Comparison of ENCODE assay signal across 10 cellular contexts in genomic region chr10:119237722-119238436, GRCh38. TPM values are rescaled to one million over a fixed set of nuclear protein-coding genes. Genes with fewer than 3 reads are reported as not detected.
A peak's percentile ranks its signal among the peaks of the same experiment; 100 is the strongest.
DNase-seq lines count a peak whose midpoint lies in the region; ATAC-seq and TF ChIP-seq lines count a peak whose summit lies in the region.
"Had no signal": no experiment of that assay in that cellular context is flagged by ENCODE, and none has a peak within 500 bp of the region (broad histone marks: within the 10 kb centered on the region; RNA-seq: fewer than 3 reads in every experiment).

No MANE protein-coding gene starts in this region.

- no peak for DNase-seq in activated CD8-positive, alpha-beta memory T cell treated with anti-CD3 and anti-CD28 coated beads, Interleukin-2, amount 10 ng/mL, durations not matched to agents 7 days and 5 days
- no peak for DNase-seq in activated CD8-positive, alpha-beta memory T cell treated with anti-CD3 and anti-CD28 coated beads for 24 hours
- DNase-seq in activated naive CD8-positive, alpha-beta T cell treated with anti-CD3 and anti-CD28 coated beads for 36 hours: no peak
- DNase-seq in lung microvascular endothelial cell (ENCODE audit: low read depth in 2 of 2) (peak; percentile 66 to 76), thoracic aorta (ENCODE audit: low spot score) (no peak), NCI-H2081 treated with DMSO at 0.1 percent for 48 hours (lab: John Stamatoyannopoulos, UW) (no peak)
- DNase-seq: head of caudate nucleus had no signal

- peaks cover 37% of the 10 kb centered on the region for H3K4me1 Mint-ChIP-seq in activated CD8-positive, alpha-beta memory T cell treated with anti-CD3 and anti-CD28 coated beads, Interleukin-2, amount 10 ng/mL, durations not matched to agents 7 days and 5 days
- H3K4me1 Mint-ChIP-seq in activated naive CD8-positive, alpha-beta T cell treated with anti-CD3 and anti-CD28 coated beads for 36 hours: peaks cover 44% of the 10 kb centered on the region

- H3K36me3 Mint-ChIP-seq in activated CD8-positive, alpha-beta memory T cell treated with anti-CD3 and anti-CD28 coated beads, Interleukin-2, amount 10 ng/mL, durations not matched to agents 7 days and 5 days: peaks cover 4% of the 10 kb centered on the region
- peaks cover 8% of the 10 kb centered on the region for H3K36me3 Mint-ChIP-seq in activated naive CD8-positive, alpha-beta T cell treated with anti-CD3 and anti-CD28 coated beads for 36 hours

- H3K9me3 ChIP-seq in thoracic aorta: no peaks in the 10 kb centered on the region
- H3K9me3 ChIP-seq: ovary had no signal

- no peaks in the 10 kb centered on the region for H3K36me3 ChIP-seq in thoracic aorta
- H3K36me3 ChIP-seq: ovary had no signal

- H3K4me3 Mint-ChIP-seq in activated CD8-positive, alpha-beta memory T cell treated with anti-CD3 and anti-CD28 coated beads, Interleukin-2, amount 10 ng/mL, durations not matched to agents 7 days and 5 days: no peak overlapping the region
- H3K4me3 Mint-ChIP-seq in activated naive CD8-positive, alpha-beta T cell treated with anti-CD3 and anti-CD28 coated beads for 36 hours: peak overlapping the region; percentile 5

- ATAC-seq in activated CD8-positive, alpha-beta memory T cell treated with anti-CD3 and anti-CD28 coated beads, Interleukin-2, amount 10 ng/mL, durations not matched to agents 7 days and 5 days: peak; percentile 34
- ATAC-seq in thoracic aorta (ENCODE audit: insufficient number of reproducible peaks, low FRiP score, low read depth): no peak
- no peak for ATAC-seq in GM21723 (IDR thresholded peaks at IDR 0.05; ENCODE audit: unreplicated experiment)
- ATAC-seq in HG03457 (IDR thresholded peaks at IDR 0.05; ENCODE audit: unreplicated experiment): no peak

- peak overlapping the region; percentile 60 to 65 for H3K27ac ChIP-seq in thoracic aorta
- H3K27ac ChIP-seq: ovary had no signal

- peaks cover 38 to 73% of the 10 kb centered on the region in 2 donors for H3K4me1 ChIP-seq in thoracic aorta (ENCODE audit: control insufficient read depth in 1 of 2, low read depth in 2 of 2)

- H3K27me3 ChIP-seq in thoracic aorta (replicated peaks; ENCODE audit: insufficient read depth): no peaks in the 10 kb centered on the region
- H3K27me3 ChIP-seq: ovary had no signal

- H3K27me3 Mint-ChIP-seq in activated CD8-positive, alpha-beta memory T cell treated with anti-CD3 and anti-CD28 coated beads, Interleukin-2, amount 10 ng/mL, durations not matched to agents 7 days and 5 days: no peaks in the 10 kb centered on the region
- H3K27me3 Mint-ChIP-seq in activated naive CD8-positive, alpha-beta T cell treated with anti-CD3 and anti-CD28 coated beads for 36 hours: no peaks in the 10 kb centered on the region

- H3K9me3 Mint-ChIP-seq in activated CD8-positive, alpha-beta memory T cell treated with anti-CD3 and anti-CD28 coated beads, Interleukin-2, amount 10 ng/mL, durations not matched to agents 7 days and 5 days (ENCODE audit: low read depth): no peaks in the 10 kb centered on the region
- peaks cover 11% of the 10 kb centered on the region for H3K9me3 Mint-ChIP-seq in activated naive CD8-positive, alpha-beta T cell treated with anti-CD3 and anti-CD28 coated beads for 36 hours

- no peak for TF ChIP-seq CTCF in thoracic aorta (IDR thresholded peaks at IDR 0.05)

- no peak overlapping the region for H3K4me3 ChIP-seq in thoracic aorta
- H3K4me3 ChIP-seq: ovary had no signal

- CTCF ChIA-PET in activated CD8-positive, alpha-beta memory T cell treated with anti-CD3 and anti-CD28 coated beads, Interleukin-2, amount 10 ng/mL, durations not matched to agents 7 days and 5 days (lab: Charles Lee): interaction anchor here (1.2 kb wide), 1 partner anchor 28 kb away, joined by 4 read pairs; no protein-coding TSS in a partner anchor

- peak overlapping the region; percentile 24 for H3K27ac Mint-ChIP-seq in activated CD8-positive, alpha-beta memory T cell treated with anti-CD3 and anti-CD28 coated beads, Interleukin-2, amount 10 ng/mL, durations not matched to agents 7 days and 5 days
- peak overlapping the region; percentile 78 for H3K27ac Mint-ChIP-seq in activated naive CD8-positive, alpha-beta T cell treated with anti-CD3 and anti-CD28 coated beads for 36 hours

RNA-seq across cellular contexts. Expression of gene GRK5, which starts 30.5 kb away (rescaled TPM):
- total RNA-seq in activated CD8-positive, alpha-beta memory T cell treated with anti-CD3 and anti-CD28 coated beads, Interleukin-2, amount 10 ng/mL, durations not matched to agents 7 days and 5 days: 10 to 100 TPM; 23.2 to 29.5 TPM
- total RNA-seq in activated naive CD8-positive, alpha-beta T cell treated with anti-CD3 and anti-CD28 coated beads for 36 hours: 10 to 100 TPM; 12.8 TPM
- total RNA-seq in lung microvascular endothelial cell (27.2 and 33.7 TPM in 2 replicates), thoracic aorta (10 to 100 TPM; 85.3 to 90.2 TPM)

RNA-seq across cellular contexts. Expression of gene PRDX3, which starts 59.3 kb away (rescaled TPM):
- 100 to 1,000 TPM; 124 to 166 TPM for total RNA-seq in activated CD8-positive, alpha-beta memory T cell treated with anti-CD3 and anti-CD28 coated beads, Interleukin-2, amount 10 ng/mL, durations not matched to agents 7 days and 5 days
- 100 to 1,000 TPM; 232 to 249 TPM for total RNA-seq in activated naive CD8-positive, alpha-beta T cell treated with anti-CD3 and anti-CD28 coated beads for 36 hours
- 162 and 171 TPM in 2 replicates for total RNA-seq in lung microvascular endothelial cell
- total RNA-seq in thoracic aorta: 10 to 100 TPM; 64.4 to 77.6 TPM

Comparison
In these comparisons a context has a peak if more than half of its experiments do, and no peak if none do; other contexts are left out.
1. DNase-seq: peak in lung microvascular endothelial cell (2 of 2); none in activated CD8-positive, alpha-beta memory T cell treated with anti-CD3 and anti-CD28 coated beads, Interleukin-2, amount 10 ng/mL, durations not matched to agents 7 days and 5 days (single experiment), activated CD8-positive, alpha-beta memory T cell treated with anti-CD3 and anti-CD28 coated beads for 24 hours (single experiment), activated naive CD8-positive, alpha-beta T cell treated with anti-CD3 and anti-CD28 coated beads for 36 hours (single experiment), thoracic aorta (single experiment) and NCI-H2081 treated with DMSO at 0.1 percent for 48 hours (single experiment).